Comparison of ENCODE assay signal across 8 cellular contexts in genomic region chr17:44899074-44899782, GRCh38. TPM values are rescaled to one million over a fixed set of nuclear protein-coding genes. Genes with fewer than 3 reads are reported as not detected.
A peak's percentile ranks its signal among the peaks of the same experiment; 100 is the strongest.
DNase-seq lines count a peak whose midpoint lies in the region; ATAC-seq, FAIRE-seq and TF ChIP-seq lines count a peak whose summit lies in the region.

Gene EFTUD2, minus strand, starts transcription at chr17:44899445. Its CDS starts 4,924 bp downstream, at chr17:44894521.

- peak within 1 kb of the TSS; percentile 96 to 99 for H3K27ac ChIP-seq in kidney (ENCODE audit: low read depth in 2 of 2, low read length in 2 of 2)

- H3K36me3 ChIP-seq in kidney (ENCODE audit: control insufficient read depth in 1 of 2, insufficient read depth in 2 of 2, low read length in 2 of 2) = peaks cover 0 to 2% of the 10 kb centered on the region in 2 donors

- H3K4me3 ChIP-seq in AG04449 (ENCODE audit: low read depth, low read length) = peak within 1 kb of the TSS; percentile 100
- H3K4me3 ChIP-seq in kidney (ENCODE audit: low read length in 2 of 2) = peak within 1 kb of the TSS; percentile 88 to 89

- intact Hi-C loops in kidney (cut with DNase I) = no loop called here

- H3K4me1 ChIP-seq in kidney (ENCODE audit: control insufficient read depth in 1 of 2, insufficient read depth in 1 of 2, low read depth in 1 of 2, low read length in 2 of 2) = peaks cover 6 to 12% of the 10 kb centered on the region in 2 donors

- CTCF ChIA-PET in AG04449 (lab: Yijun Ruan, JAX) = interaction anchor here (0.8 to 9.1 kb wide), 14 partner anchors 9 to 236 kb away, joined by 3 to 137 read pairs (median 8); partner anchors contain the start of genes ACBD4 and PLCD3

- no peak for DNase-seq in AG04449 (ENCODE audit: low read depth, low spot score)
- peak; percentile 76 for DNase-seq in NCI-H510A (lab: John Stamatoyannopoulos, UW)
- peak; percentile 91 for DNase-seq in activated CD4-positive, alpha-beta T cell treated with anti-CD3 and anti-CD28 coated beads for 1 hour
- DNase-seq in cerebellum (ENCODE audit: low spot score) = peak; percentile 90
- peak; percentile 97 for DNase-seq in kidney
- peak; percentile 93 for DNase-seq in stimulated activated CD4-positive, alpha-beta T cell treated with anti-CD3 and anti-CD28 coated beads, Interleukin-15, amount 100 ng/mL, for 24 hours

- ATAC-seq in GM19035 (IDR thresholded peaks at IDR 0.05; ENCODE audit: unreplicated experiment) (peak; percentile 81), HG03354 (IDR thresholded peaks at IDR 0.05; ENCODE audit: poor library complexity, severe bottlenecking, unreplicated experiment) (peak; percentile 83)

- TF ChIP-seq CTCF in AG04449 (IDR thresholded peaks at IDR 0.05; ENCODE audit: insufficient read depth, low read length, missing control alignments) (no peak), kidney (IDR thresholded peaks at IDR 0.05; ENCODE audit: borderline replicate concordance, extremely low read depth, insufficient read depth) (no peak)

- FAIRE-seq in kidney (lab: Jason Lieb, UNC) = no peak

- H3K9ac ChIP-seq in kidney (ENCODE audit: low read length in 2 of 2) = peak within 1 kb of the TSS; percentile 82 to 84

- POLR2A ChIA-PET in AG04449 (lab: Yijun Ruan, JAX) = interaction anchor here (0.5 to 1.7 kb wide), 3 partner anchors 11 to 208 kb away, joined by 3 to 6 read pairs (median 3); no protein-coding TSS in a partner anchor

- no peaks in the 10 kb centered on the region for H3K9me3 ChIP-seq in kidney (ENCODE audit: control insufficient read depth in 1 of 2, low read length in 2 of 2)

RNA-seq across cellular contexts. Expression of gene EFTUD2, which starts in this region (rescaled TPM):
- 86.7 TPM for total RNA-seq in cerebellum
- total RNA-seq in kidney = 98.4 TPM
- polyA plus RNA-seq in kidney (ENCODE audit: insufficient read depth, low read depth, low replicate concordance) = 37.9 TPM
